In genomic region chr2:23475036-23475435, GRCh38 we compare ENCODE assay signal across 24 cellular contexts.
"Had no signal": no experiment of that assay in that cellular context is flagged by ENCODE, and none has a peak within 500 bp of the region (broad histone marks: within the 10 kb centered on the region; RNA-seq: fewer than 3 reads in every experiment).

No MANE protein-coding gene starts in this region.

- H3K4me1 ChIP-seq: heart right ventricle, left lung had no signal

- H3K4me3 Mint-ChIP-seq: activated naive CD4-positive, alpha-beta T cell treated with anti-CD3 and anti-CD28 coated beads, Interleukin-2, amount 10 ng/mL, durations not matched to agents 7 days and 5 days; activated T-cell treated with anti-CD3 and anti-CD28 coated beads, Interleukin-2, amount 50 U/mL, for 4 hours; naive thymus-derived CD8-positive, alpha-beta T cell; T-helper 17 cell; type B pancreatic cell had no signal

- H3K27me3 Mint-ChIP-seq: type B pancreatic cell had no signal

- H3K9me3 ChIP-seq: heart right ventricle, left lung, thoracic aorta had no signal

- H3K36me3 ChIP-seq: heart right ventricle, left lung, thoracic aorta had no signal

- H3K27ac ChIP-seq: heart right ventricle, left lung, thoracic aorta had no signal

- H3K4me3 ChIP-seq: heart right ventricle, left lung, lung, thoracic aorta had no signal

- H3K27ac Mint-ChIP-seq: activated naive CD4-positive, alpha-beta T cell treated with anti-CD3 and anti-CD28 coated beads, Interleukin-2, amount 10 ng/mL, durations not matched to agents 7 days and 5 days; activated T-helper 2 cell treated with anti-CD3 and anti-CD28 coated beads, Interferon-gamma antibody, Interleukin-2, Interleukin-4, amounts not matched to agents 10 μg/mL and 5 μg/mL and 100 μg/mL, durations not matched to agents 14 hours and 24 hours and 36 hours; naive thymus-derived CD8-positive, alpha-beta T cell; progenitor cell of endocrine pancreas; T-helper 17 cell; type B pancreatic cell had no signal

- H3K9me3 Mint-ChIP-seq: activated naive CD4-positive, alpha-beta T cell treated with anti-CD3 and anti-CD28 coated beads, Interleukin-2, amount 10 ng/mL, durations not matched to agents 7 days and 5 days; activated T-cell treated with anti-CD3 and anti-CD28 coated beads, Interleukin-2, amount 50 U/mL, for 4 hours; activated T-helper 2 cell treated with anti-CD3 and anti-CD28 coated beads, Interferon-gamma antibody, Interleukin-2, Interleukin-4, amounts not matched to agents 10 μg/mL and 5 μg/mL and 100 μg/mL, durations not matched to agents 14 hours and 24 hours and 36 hours; naive thymus-derived CD8-positive, alpha-beta T cell; type B pancreatic cell had no signal

- H3K4me1 Mint-ChIP-seq: naive thymus-derived CD8-positive, alpha-beta T cell had no signal

- ATAC-seq: activated T-cell treated with anti-CD3 and anti-CD28 coated beads, Interleukin-2, amount 50 U/mL, for 4 hours; heart right ventricle; left lung; naive thymus-derived CD8-positive, alpha-beta T cell; T-helper 17 cell had no signal

- H3K36me3 Mint-ChIP-seq: activated naive CD4-positive, alpha-beta T cell treated with anti-CD3 and anti-CD28 coated beads, Interleukin-2, amount 10 ng/mL, durations not matched to agents 7 days and 5 days; naive thymus-derived CD8-positive, alpha-beta T cell had no signal

- DNase-seq: activated CD4-positive, alpha-beta T cell treated with anti-CD3 and anti-CD28 coated beads for 4 hours; activated CD4-positive, alpha-beta T cell treated with anti-CD3 and anti-CD28 coated beads, Interleukin-2, amount 50 U/mL, for 48 hours; activated CD4-positive, CD25-positive, alpha-beta regulatory T cell; activated CD8-positive, alpha-beta memory T cell treated with anti-CD3 and anti-CD28 coated beads, Interleukin-2, amount 50 U/mL, for 48 hours; activated naive CD4-positive, alpha-beta T cell treated with anti-CD3 and anti-CD28 coated beads, Interleukin-2, amount 10 ng/mL, durations not matched to agents 7 days and 5 days; activated T-cell treated with anti-CD3 and anti-CD28 coated beads, Interleukin-2, amount 50 U/mL, for 4 hours; amygdala; cerebellar nuclear complex; cortex of kidney; erythroblast; foreskin fibroblast; heart right ventricle; kidney glomerular epithelial cell; retina; stimulated activated CD4-positive, alpha-beta T cell treated with anti-CD3 and anti-CD28 coated beads, Interleukin-4, amount 100 ng/mL, for 24 hours; stimulated activated naive CD4-positive, alpha-beta T cell treated with Interleukin-2 at 50 U/mL for 16 hours; T-helper 17 cell had no signal
